ENCODE assay signal across 1 cellular context in the genomic region with DNA sequence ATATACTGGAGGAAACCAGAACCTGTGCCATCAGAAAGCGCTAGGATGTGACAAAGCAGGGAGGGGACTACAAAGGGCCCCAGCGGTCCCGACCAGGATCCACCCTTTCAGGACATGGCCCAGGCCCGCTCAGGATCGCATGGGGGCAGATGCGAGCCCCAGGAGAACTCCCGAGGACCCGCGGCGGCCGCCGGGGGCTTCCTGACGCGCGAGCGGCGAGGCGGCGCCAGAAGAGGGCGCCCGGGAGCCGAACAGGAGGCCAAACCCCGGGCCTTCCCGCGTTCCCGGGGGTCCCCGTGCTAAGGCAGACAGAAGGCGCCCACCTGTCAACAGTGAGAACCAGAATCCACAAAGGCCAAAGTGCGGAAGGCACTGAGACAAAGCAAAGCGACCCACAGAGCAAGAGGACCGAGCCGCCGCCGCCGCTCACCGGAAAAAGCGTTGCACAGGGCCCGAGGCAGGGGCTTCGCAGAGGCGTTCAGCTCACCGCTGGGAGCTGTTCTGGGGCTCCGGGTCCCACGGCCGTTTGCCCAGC.
TF ChIP-seq lines count a peak whose summit lies in the region.

No MANE protein-coding gene starts in this region.

TF ChIP-seq in GM23338, 12 proteins besides CTCF, POLR2A, EP300 and RAD21 (continued from another document):
- no peak for TF ChIP-seq POLR2AphosphoS5 (IDR thresholded peaks at IDR 0.05; ENCODE audit: low read depth)
- TF ChIP-seq, protein P1, sequence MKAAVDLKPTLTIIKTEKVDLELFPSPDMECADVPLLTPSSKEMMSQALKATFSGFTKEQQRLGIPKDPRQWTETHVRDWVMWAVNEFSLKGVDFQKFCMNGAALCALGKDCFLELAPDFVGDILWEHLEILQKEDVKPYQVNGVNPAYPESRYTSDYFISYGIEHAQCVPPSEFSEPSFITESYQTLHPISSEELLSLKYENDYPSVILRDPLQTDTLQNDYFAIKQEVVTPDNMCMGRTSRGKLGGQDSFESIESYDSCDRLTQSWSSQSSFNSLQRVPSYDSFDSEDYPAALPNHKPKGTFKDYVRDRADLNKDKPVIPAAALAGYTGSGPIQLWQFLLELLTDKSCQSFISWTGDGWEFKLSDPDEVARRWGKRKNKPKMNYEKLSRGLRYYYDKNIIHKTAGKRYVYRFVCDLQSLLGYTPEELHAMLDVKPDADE (IDR thresholded peaks at IDR 0.05): no peak
- no peak for TF ChIP-seq NANOG (IDR thresholded peaks at IDR 0.05; ENCODE audit: borderline replicate concordance)
- TF ChIP-seq ZNF462 (CRISPR knock-in tag; IDR thresholded peaks at IDR 0.05): no peak
